ENCODE assay signal across 8 cellular contexts in the genomic region with DNA sequence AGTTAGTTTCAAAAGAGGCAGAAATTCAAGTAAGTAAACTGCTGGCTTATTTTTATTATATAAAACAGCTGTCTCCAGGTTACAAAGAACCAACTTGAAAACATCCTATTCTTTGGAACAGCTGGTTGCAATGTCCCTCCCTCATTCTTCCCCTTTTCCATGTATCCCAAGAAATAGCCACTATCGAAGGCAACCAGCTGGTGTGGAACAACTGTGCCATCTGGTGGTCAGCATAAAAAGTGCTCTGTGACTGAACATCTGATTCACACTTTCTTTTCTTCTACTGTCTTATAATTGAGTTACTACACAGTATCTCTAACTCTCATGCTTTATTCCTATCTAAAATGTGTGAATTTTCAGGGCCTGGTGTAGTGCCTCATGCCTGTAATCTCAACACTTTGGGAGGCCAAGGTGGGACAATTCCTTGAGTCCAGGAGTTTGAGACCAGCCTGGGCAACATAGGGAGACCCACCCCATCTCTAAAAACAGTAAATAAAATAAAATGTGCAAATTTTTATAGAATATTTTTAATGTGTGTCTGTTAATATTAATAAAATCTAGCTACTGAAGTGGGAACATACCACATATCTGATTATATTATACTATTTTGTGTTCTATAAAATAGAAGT. TPM values are rescaled to one million over a fixed set of nuclear protein-coding genes. Genes with fewer than 3 reads are reported as not detected.
DNase-seq lines count a peak whose midpoint lies in the region; ATAC-seq, FAIRE-seq and TF ChIP-seq lines count a peak whose summit lies in the region.

No MANE protein-coding gene starts in this region.

- peak; percentile 59 for DNase-seq in DMS153 treated with DMSO at 0.1 percent for 48 hours (lab: John Stamatoyannopoulos, UW; ENCODE audit: unreplicated experiment)
- peak; percentile 78 for DNase-seq in HTR-8/SVneo (ENCODE audit: insufficient read length, low spot score)
- DNase-seq in activated naive CD4-positive, alpha-beta T cell treated with anti-CD3 and anti-CD28 coated beads, Interleukin-2, amount 50 U/mL, for 72 hours (ENCODE audit: low spot score in 2 of 2): peak in 1 of 2 donors; percentile 45
- DNase-seq in head of caudate nucleus: peak in 40 of 42 donors; percentile 27 to 88 (median 64)
- peak; percentile 40 for DNase-seq in progenitor cell of endocrine pancreas (ENCODE audit: low spot score, unreplicated experiment)
- no peak for DNase-seq in GDM1 (lab: John Stamatoyannopoulos, UW)

- no peaks in the 10 kb centered on the region for H3K9me3 Mint-ChIP-seq in activated naive CD4-positive, alpha-beta T cell treated with anti-CD3 and anti-CD28 coated beads, Interleukin-2, amount 50 U/mL, for 72 hours
- H3K9me3 Mint-ChIP-seq in progenitor cell of endocrine pancreas (ENCODE audit: low read depth): no peaks in the 10 kb centered on the region

- no peaks in the 10 kb centered on the region for H3K9me3 ChIP-seq in OCI-LY1 (ENCODE audit: low read length)

- H3K27me3 Mint-ChIP-seq in progenitor cell of endocrine pancreas: no peaks in the 10 kb centered on the region

- H3K27ac Mint-ChIP-seq in activated naive CD4-positive, alpha-beta T cell treated with anti-CD3 and anti-CD28 coated beads, Interleukin-2, amount 50 U/mL, for 72 hours: no peak overlapping the region
- no peak overlapping the region for H3K27ac Mint-ChIP-seq in progenitor cell of endocrine pancreas

- H3K79me2 ChIP-seq in OCI-LY1 (ENCODE audit: insufficient read depth, low read length): peaks cover 32% of the 10 kb centered on the region

- H2AFZ ChIP-seq in OCI-LY1 (ENCODE audit: low read length): no peak overlapping the region

- H3K36me3 ChIP-seq in OCI-LY1 (ENCODE audit: insufficient read depth, low read length): peaks cover 16% of the 10 kb centered on the region

- peaks cover 29% of the 10 kb centered on the region for H3K4me1 ChIP-seq in OCI-LY1 (ENCODE audit: insufficient read depth, low read length, severe bottlenecking)

- H3F3A ChIP-seq in OCI-LY1 (ENCODE audit: insufficient read depth, low read length): no peaks in the 10 kb centered on the region

- no peak overlapping the region for H3K4me3 ChIP-seq in OCI-LY1 (ENCODE audit: low read depth, low read length, poor library complexity, severe bottlenecking)

- H3K4me2 ChIP-seq in OCI-LY1 (ENCODE audit: low read length): no peak overlapping the region

- H3K9me2 ChIP-seq in OCI-LY1 (ENCODE audit: low read depth, low read length): no peaks in the 10 kb centered on the region

- peak; percentile 78 for FAIRE-seq in HTR-8/SVneo (lab: Jason Lieb, UNC)

- H3K27me3 ChIP-seq in OCI-LY1 (ENCODE audit: insufficient read depth, low read length): no peaks in the 10 kb centered on the region

- peak; percentile 46 to 47 for ATAC-seq in activated naive CD4-positive, alpha-beta T cell treated with anti-CD3 and anti-CD28 coated beads, Interleukin-2, amount 50 U/mL, for 72 hours
- ATAC-seq in HG03280 (IDR thresholded peaks at IDR 0.05; ENCODE audit: unreplicated experiment): no peak

- intact Hi-C loops in head of caudate nucleus (cut with DNase I): no loop called here

- H3K36me3 Mint-ChIP-seq in activated naive CD4-positive, alpha-beta T cell treated with anti-CD3 and anti-CD28 coated beads, Interleukin-2, amount 50 U/mL, for 72 hours: no peaks in the 10 kb centered on the region
- H3K36me3 Mint-ChIP-seq in progenitor cell of endocrine pancreas (ENCODE audit: insufficient read depth): peaks cover 7% of the 10 kb centered on the region

- no peaks in the 10 kb centered on the region for H4K20me1 ChIP-seq in OCI-LY1 (ENCODE audit: insufficient read depth, low read length)

- peak; percentile 92 for TF ChIP-seq CTCF in OCI-LY1 (IDR thresholded peaks at IDR 0.05; ENCODE audit: low read length)
- peak; percentile 88 for TF ChIP-seq CTCF in progenitor cell of endocrine pancreas (IDR thresholded peaks at IDR 0.05; ENCODE audit: unreplicated experiment)

- no peak overlapping the region for H3K4me3 Mint-ChIP-seq in progenitor cell of endocrine pancreas (ENCODE audit: low read depth)

- no peak overlapping the region for H3K9ac ChIP-seq in OCI-LY1 (ENCODE audit: low read length)

- H3K27ac ChIP-seq in OCI-LY1 (ENCODE audit: low read depth, low read length, poor library complexity, severe bottlenecking): no peak overlapping the region

- H3K4me1 Mint-ChIP-seq in progenitor cell of endocrine pancreas (ENCODE audit: low read depth): peaks cover under 1% of the 10 kb centered on the region

RNA-seq across cellular contexts. Expression of gene OSBPL11, which starts 9.6 kb away (rescaled TPM):
- total RNA-seq in activated naive CD4-positive, alpha-beta T cell treated with anti-CD3 and anti-CD28 coated beads, Interleukin-2, amount 50 U/mL, for 72 hours: 10 to 100 TPM in 1 of 2 donors, 1 to 10 TPM in 1; 8.5 to 10.0 TPM
- 17.5 and 18.2 TPM in 2 replicates for total RNA-seq in progenitor cell of endocrine pancreas
